ENCODE assay signal across 1 cellular context in the genomic region with DNA sequence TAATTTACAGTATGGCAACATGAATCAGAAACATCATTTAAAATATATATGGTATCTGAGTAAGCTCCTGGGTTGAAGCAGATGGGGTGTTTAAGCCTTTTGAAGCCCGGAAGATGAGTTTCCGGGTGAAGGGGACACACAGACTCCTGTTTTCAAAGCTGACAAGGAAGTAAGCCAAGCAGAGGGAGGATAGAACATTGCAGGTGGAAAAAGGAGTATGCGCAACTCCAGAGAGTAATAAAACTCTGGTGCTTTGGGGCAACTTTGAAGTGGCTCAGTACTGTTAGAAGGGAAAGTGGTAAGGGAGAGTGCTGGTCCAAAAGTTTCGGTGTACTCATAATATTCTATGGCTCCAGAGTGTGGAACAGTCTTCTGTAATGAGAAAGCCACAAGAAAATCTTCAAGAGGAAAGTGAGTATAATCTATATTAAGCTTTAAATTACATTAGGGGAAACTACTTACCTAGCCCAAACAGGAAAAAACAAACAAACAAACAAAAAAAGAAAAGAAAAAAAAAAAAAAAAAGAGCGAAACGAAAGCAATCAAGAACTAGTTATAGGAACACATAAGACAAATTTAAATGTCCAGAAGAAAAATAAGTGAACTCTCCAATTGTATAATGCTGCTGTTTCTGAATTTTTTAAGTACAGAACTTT.
TF ChIP-seq lines count a peak whose summit lies in the region.

No MANE protein-coding gene starts in this region.

TF ChIP-seq in K562, 482 proteins besides CTCF, POLR2A, EP300 and RAD21 (continued from another document):
- TF ChIP-seq ZBTB1 (CRISPR knock-in tag; IDR thresholded peaks at IDR 0.05; ENCODE audit: borderline replicate concordance, low read depth) (no peak), ZHX1 (conservative IDR thresholded peaks at IDR 0.05; ENCODE audit: low read length) (no peak), GABPB1 (CRISPR knock-in tag; IDR thresholded peaks at IDR 0.05) (no peak), AFF1 (IDR thresholded peaks at IDR 0.05; ENCODE audit: low read depth in 1 of 2, partially characterized antibody in 2 of 2) (no peak), SP1 (CRISPR knock-in tag; IDR thresholded peaks at IDR 0.05) (no peak)
- TF ChIP-seq, protein P1, sequence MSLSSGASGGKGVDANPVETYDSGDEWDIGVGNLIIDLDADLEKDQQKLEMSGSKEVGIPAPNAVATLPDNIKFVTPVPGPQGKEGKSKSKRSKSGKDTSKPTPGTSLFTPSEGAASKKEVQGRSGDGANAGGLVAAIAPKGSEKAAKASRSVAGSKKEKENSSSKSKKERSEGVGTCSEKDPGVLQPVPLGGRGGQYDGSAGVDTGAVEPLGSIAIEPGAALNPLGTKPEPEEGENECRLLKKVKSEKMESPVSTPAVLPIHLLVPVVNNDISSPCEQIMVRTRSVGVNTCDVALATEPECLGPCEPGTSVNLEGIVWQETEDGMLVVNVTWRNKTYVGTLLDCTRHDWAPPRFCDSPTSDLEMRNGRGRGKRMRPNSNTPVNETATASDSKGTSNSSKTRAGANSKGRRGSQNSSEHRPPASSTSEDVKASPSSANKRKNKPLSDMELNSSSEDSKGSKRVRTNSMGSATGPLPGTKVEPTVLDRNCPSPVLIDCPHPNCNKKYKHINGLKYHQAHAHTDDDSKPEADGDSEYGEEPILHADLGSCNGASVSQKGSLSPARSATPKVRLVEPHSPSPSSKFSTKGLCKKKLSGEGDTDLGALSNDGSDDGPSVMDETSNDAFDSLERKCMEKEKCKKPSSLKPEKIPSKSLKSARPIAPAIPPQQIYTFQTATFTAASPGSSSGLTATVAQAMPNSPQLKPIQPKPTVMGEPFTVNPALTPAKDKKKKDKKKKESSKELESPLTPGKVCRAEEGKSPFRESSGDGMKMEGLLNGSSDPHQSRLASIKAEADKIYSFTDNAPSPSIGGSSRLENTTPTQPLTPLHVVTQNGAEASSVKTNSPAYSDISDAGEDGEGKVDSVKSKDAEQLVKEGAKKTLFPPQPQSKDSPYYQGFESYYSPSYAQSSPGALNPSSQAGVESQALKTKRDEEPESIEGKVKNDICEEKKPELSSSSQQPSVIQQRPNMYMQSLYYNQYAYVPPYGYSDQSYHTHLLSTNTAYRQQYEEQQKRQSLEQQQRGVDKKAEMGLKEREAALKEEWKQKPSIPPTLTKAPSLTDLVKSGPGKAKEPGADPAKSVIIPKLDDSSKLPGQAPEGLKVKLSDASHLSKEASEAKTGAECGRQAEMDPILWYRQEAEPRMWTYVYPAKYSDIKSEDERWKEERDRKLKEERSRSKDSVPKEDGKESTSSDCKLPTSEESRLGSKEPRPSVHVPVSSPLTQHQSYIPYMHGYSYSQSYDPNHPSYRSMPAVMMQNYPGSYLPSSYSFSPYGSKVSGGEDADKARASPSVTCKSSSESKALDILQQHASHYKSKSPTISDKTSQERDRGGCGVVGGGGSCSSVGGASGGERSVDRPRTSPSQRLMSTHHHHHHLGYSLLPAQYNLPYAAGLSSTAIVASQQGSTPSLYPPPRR (CRISPR knock-in tag; IDR thresholded peaks at IDR 0.05; ENCODE audit: borderline replicate concordance), result no peak
